ENCODE assay signal across 1 cellular context in genomic region chr19:11771520-11771919, GRCh38.
A peak's percentile ranks its signal among the peaks of the same experiment; 100 is the strongest.
TF ChIP-seq lines count a peak whose summit lies in the region.

No MANE protein-coding gene starts in this region.

TF ChIP-seq in K562, 482 proteins besides CTCF, POLR2A, EP300 and RAD21:
- peak; percentile 97 for TF ChIP-seq ZBTB33 (CRISPR knock-in tag; IDR thresholded peaks at IDR 0.05)
- TF ChIP-seq CBX1 (IDR thresholded peaks at IDR 0.05; ENCODE audit: low read depth) = 0 out of 2 replicates have a peak, but pooled peaks have one; percentile 20
- TF ChIP-seq CTCFL (IDR thresholded peaks at IDR 0.05; ENCODE audit: borderline replicate concordance, insufficient read depth, low read depth, low read length, poor library complexity, severe bottlenecking) = peak; percentile 21
